Comparison of ENCODE assay signal across 8 cellular contexts in the genomic region with DNA sequence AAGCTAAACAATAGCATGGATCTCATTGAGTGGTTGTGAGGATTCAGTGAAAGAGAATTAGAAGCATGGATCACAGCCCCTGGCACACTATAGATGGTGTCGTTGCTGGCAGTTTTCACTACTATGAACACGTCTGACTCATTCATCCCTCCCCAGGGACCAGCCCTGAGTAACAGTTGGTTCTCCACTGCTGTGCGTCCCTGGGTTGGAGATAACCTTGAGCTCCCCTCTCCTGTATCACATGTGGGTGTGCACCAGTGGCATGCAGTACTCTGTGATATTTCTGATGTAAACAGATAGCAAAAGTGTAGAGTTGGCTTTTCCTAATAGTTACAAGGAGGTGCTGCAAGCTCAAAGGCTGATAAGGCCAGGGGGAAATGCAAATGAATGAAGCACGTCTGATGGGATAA. TPM values are rescaled to one million over a fixed set of nuclear protein-coding genes. Genes with fewer than 3 reads are reported as not detected.
DNase-seq lines count a peak whose midpoint lies in the region; ATAC-seq, FAIRE-seq and TF ChIP-seq lines count a peak whose summit lies in the region.

No MANE protein-coding gene starts in this region.

- peaks cover 67 to 79% of the 10 kb centered on the region in 2 donors for H3K4me1 ChIP-seq in thyroid gland

- 50 to 67% methylated on average over 4 of the region's 4 CpGs for WGBS in thyroid gland, 2 donors

- ATAC-seq in GM18870 (IDR thresholded peaks at IDR 0.05; ENCODE audit: unreplicated experiment) (peak; percentile 72), HG03520 (IDR thresholded peaks at IDR 0.05; ENCODE audit: unreplicated experiment) (peak; percentile 63)

- H3K36me3 ChIP-seq in bronchial epithelial cell (ENCODE audit: control insufficient read depth, insufficient read depth, low read length) (no peaks in the 10 kb centered on the region), thyroid gland (no peaks in the 10 kb centered on the region)

- no peak for TF ChIP-seq CTCF in bronchial epithelial cell (IDR thresholded peaks at IDR 0.05; ENCODE audit: insufficient read depth, low read length, severe bottlenecking)
- no peak for TF ChIP-seq CTCF in thyroid gland (IDR thresholded peaks at IDR 0.05)

- intact Hi-C loops in thyroid gland (cut with DNase I) = no loop called here

- DNase-seq in A172 (ENCODE audit: low spot score) = peak; percentile 48
- DNase-seq in bronchial epithelial cell (ENCODE audit: low read depth) = peak; percentile 35
- peak; percentile 33 for DNase-seq in thyroid gland
- DNase-seq in AG08396 (ENCODE audit: low spot score) = no peak
- DNase-seq in DMS79 treated with DMSO at 0.1 percent for 48 hours (lab: John Stamatoyannopoulos, UW) = no peak
- no peak for DNase-seq in AML-193 (lab: John Stamatoyannopoulos, UW)

- TF ChIP-seq POLR2A in thyroid gland (IDR thresholded peaks at IDR 0.05) = no peak

- H3K27me3 ChIP-seq in bronchial epithelial cell (ENCODE audit: control insufficient read depth, insufficient read depth, low read length) (no peaks in the 10 kb centered on the region), thyroid gland (no peaks in the 10 kb centered on the region)

- no peak for FAIRE-seq in bronchial epithelial cell (lab: Jason Lieb, UNC)

- no peak overlapping the region for H3K4me3 ChIP-seq in bronchial epithelial cell (ENCODE audit: low read depth, low read length)
- H3K4me3 ChIP-seq in thyroid gland (replicated peaks in 1 of 3) = no peak overlapping the region

- H3K27ac ChIP-seq in thyroid gland = peak overlapping the region in 2 of 3 donors; percentile 2 to 83

- no peaks in the 10 kb centered on the region for H3K9me3 ChIP-seq in thyroid gland

RNA-seq across cellular contexts. Expression of a gene that starts 8.8 kb away (rescaled TPM):
- not detected in 2 replicates for total RNA-seq in A172 (2014; rRNA removed; shearing (Covaris generic))
- total RNA-seq in bronchial epithelial cell (not detected in 2 replicates), thyroid gland (10 to 100 TPM in 1 of 4 donors, 1 to 10 TPM in 3; 3.2 to 22.7 (median 6.9) TPM)

Comparison
In these comparisons a context has a peak if more than half of its experiments do, and no peak if none do; other contexts are left out.
1. DNase-seq: peak in A172 (single experiment), bronchial epithelial cell (single experiment) and thyroid gland (2 of 2); none in AG08396 (single experiment), DMS79 treated with DMSO at 0.1 percent for 48 hours (single experiment) and AML-193 (0 of 2).